17 cellular contexts compared by ENCODE assay signal in the genomic region with DNA sequence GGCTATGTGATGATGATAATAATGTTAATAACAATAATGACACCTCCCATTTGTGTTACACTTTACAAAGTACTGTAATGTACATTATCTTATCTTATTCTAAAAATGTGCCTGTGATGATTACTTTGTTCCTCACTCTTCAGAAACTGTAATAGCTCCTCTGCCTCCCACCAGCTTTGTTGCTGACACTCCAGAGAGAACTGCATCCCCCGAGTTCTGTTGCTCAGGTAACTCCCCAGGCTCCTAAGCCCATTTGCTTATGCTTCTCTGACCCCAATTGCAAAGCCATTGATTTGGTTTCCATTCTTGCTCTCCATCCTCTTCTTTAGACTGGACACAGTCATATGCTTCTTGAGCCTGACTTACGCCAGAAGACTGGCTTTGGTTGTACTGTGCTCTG.
DNase-seq lines count a peak whose midpoint lies in the region; TF ChIP-seq lines count a peak whose summit lies in the region.
"Had no signal": no experiment of that assay in that cellular context is flagged by ENCODE, and none has a peak within 500 bp of the region (broad histone marks: within the 10 kb centered on the region; RNA-seq: fewer than 3 reads in every experiment).

No MANE protein-coding gene starts in this region.

- DNase-seq in head of caudate nucleus (peak in 31 of 42 donors; percentile 6 to 83 (median 36)), putamen (ENCODE audit: low spot score) (peak; percentile 76), glutamatergic neuron (no peak), erythroblast (lab: John Stamatoyannopoulos, UW) (no peak)
- DNase-seq: AML-193; Caco-2; Calu3; CD4-positive, alpha-beta T cell; CD8-positive, alpha-beta T cell; DMS79 treated with DMSO at 0.1 percent for 48 hours; GF-D8 had no signal

- peak overlapping the region; percentile 30 for H3K27ac ChIP-seq in angular gyrus (ENCODE audit: low read depth, low read length)
- H3K27ac ChIP-seq: 22Rv1; A549; BLaER1 treated with 17β-estradiol and CSF1 and Interleukin-3, amounts not matched to agents 10 nM and 100 nM; C4-2B had no signal

- H3K4me3 Mint-ChIP-seq in glutamatergic neuron (ENCODE audit: unreplicated experiment), result no peak overlapping the region
- H3K4me3 Mint-ChIP-seq: B cell; CD4-positive, alpha-beta T cell; CD8-positive, alpha-beta T cell had no signal

- H3K4me1 Mint-ChIP-seq in glutamatergic neuron (ENCODE audit: low read depth, unreplicated experiment), result no peaks in the 10 kb centered on the region
- H3K4me1 Mint-ChIP-seq: B cell had no signal

- intact Hi-C loops in head of caudate nucleus (cut with DNase I), result no loop called here

- no peaks in the 10 kb centered on the region for H3K27me3 Mint-ChIP-seq in glutamatergic neuron (ENCODE audit: unreplicated experiment)
- H3K27me3 Mint-ChIP-seq: B cell; CD4-positive, alpha-beta T cell had no signal

- H3K9me3 Mint-ChIP-seq in glutamatergic neuron (ENCODE audit: unreplicated experiment), result no peaks in the 10 kb centered on the region
- H3K9me3 Mint-ChIP-seq: CD4-positive, alpha-beta T cell; CD8-positive, alpha-beta T cell had no signal

- H3K27ac Mint-ChIP-seq in glutamatergic neuron (ENCODE audit: unreplicated experiment), result no peak overlapping the region
- H3K27ac Mint-ChIP-seq: B cell; CD4-positive, alpha-beta T cell; CD8-positive, alpha-beta T cell had no signal

- TF ChIP-seq CTCF in glutamatergic neuron (IDR thresholded peaks at IDR 0.05; ENCODE audit: partially characterized antibody, unreplicated experiment), result no peak

- no peak for TF ChIP-seq POLR2A in erythroblast (IDR thresholded peaks at IDR 0.05; ENCODE audit: low read length)

- H3K36me3 Mint-ChIP-seq in glutamatergic neuron (ENCODE audit: unreplicated experiment), result no peaks in the 10 kb centered on the region
- H3K36me3 Mint-ChIP-seq: CD8-positive, alpha-beta T cell had no signal

Comparison
In these comparisons a context has a peak if more than half of its experiments do, and no peak if none do; other contexts are left out.
1. DNase-seq: peak in head of caudate nucleus (31 of 42) and putamen (single experiment); none in glutamatergic neuron (single experiment) and erythroblast (0 of 2).